Comparison of ENCODE assay signal across 19 cellular contexts in genomic region chr22:38112361-38112760, GRCh38. TPM values are rescaled to one million over a fixed set of nuclear protein-coding genes. Genes with fewer than 3 reads are reported as not detected.
"Had no signal": no experiment of that assay in that cellular context is flagged by ENCODE, and none has a peak within 500 bp of the region (broad histone marks: within the 10 kb centered on the region; RNA-seq: fewer than 3 reads in every experiment).

No MANE protein-coding gene starts in this region.

- H3K27ac Mint-ChIP-seq: activated naive CD4-positive, alpha-beta T cell treated with anti-CD3 and anti-CD28 coated beads, Interleukin-2, amount 50 U/mL, for 24 hours; dendritic cell treated with granulocyte-macrophage colony-stimulating factor and Interleukin-4, amounts not matched to agents 40 ng/mL and 50 ng/mL, for 4 days; endodermal cell; T-cell had no signal

- DNase-seq: activated CD4-positive, alpha-beta T cell treated with anti-CD3 and anti-CD28 coated beads, Interleukin-2, amount 50 U/mL, for 1 hour; activated T-cell treated with anti-CD3 and anti-CD28 coated beads, Interleukin-2, amount 50 U/mL, for 1 hour; central memory CD4-positive, alpha-beta T cell; esophagus squamous epithelium; naive B cell; stimulated activated CD4-positive, alpha-beta T cell treated with anti-CD3 and anti-CD28 coated beads, Interleukin-1b, Interleukin-23, amount 100 ng/mL, for 48 hours; stimulated activated naive CD4-positive, alpha-beta T cell; T-cell had no signal

- H3K27ac ChIP-seq: esophagus squamous epithelium, right atrium auricular region, SK-N-MC, spleen, upper lobe of left lung had no signal

- ATAC-seq: T-cell, WTC11 had no signal

- H3K9me3 Mint-ChIP-seq: activated naive CD4-positive, alpha-beta T cell treated with anti-CD3 and anti-CD28 coated beads, Interleukin-2, amount 50 U/mL, for 24 hours; dendritic cell treated with granulocyte-macrophage colony-stimulating factor and Interleukin-4, amounts not matched to agents 40 ng/mL and 50 ng/mL, for 4 days; endodermal cell; naive B cell; T-cell; WTC11 had no signal

- H3K36me3 ChIP-seq: right atrium auricular region had no signal

- H3K9me3 ChIP-seq: esophagus squamous epithelium, right atrium auricular region, spleen, upper lobe of left lung had no signal

- H3K36me3 Mint-ChIP-seq: WTC11 had no signal

- H3K27me3 ChIP-seq: right atrium auricular region, spleen, upper lobe of left lung had no signal

- H3K27me3 Mint-ChIP-seq: activated naive CD4-positive, alpha-beta T cell treated with anti-CD3 and anti-CD28 coated beads, Interleukin-2, amount 50 U/mL, for 24 hours; naive B cell; T-cell had no signal

- FAIRE-seq: islet of Langerhans had no signal

- H3K4me3 Mint-ChIP-seq: activated naive CD4-positive, alpha-beta T cell treated with anti-CD3 and anti-CD28 coated beads, Interleukin-2, amount 50 U/mL, for 24 hours; dendritic cell treated with granulocyte-macrophage colony-stimulating factor and Interleukin-4, amounts not matched to agents 40 ng/mL and 50 ng/mL, for 4 days; endodermal cell; T-cell; WTC11 had no signal

- H3K4me3 ChIP-seq: esophagus squamous epithelium, right atrium auricular region, SK-N-MC, spleen, upper lobe of left lung had no signal

RNA-seq across cellular contexts. Expression of gene SLC16A8, which starts 28.4 kb away (rescaled TPM):
- total RNA-seq: esophagus squamous epithelium, liver, mesenteric fat pad had no signal
